Comparison of ENCODE assay signal across 1 cellular context in genomic region chr17:56887105-56887504, GRCh38.
TF ChIP-seq lines count a peak whose summit lies in the region.

No MANE protein-coding gene starts in this region.

TF ChIP-seq in GM12878, 131 proteins besides CTCF, POLR2A, EP300 and RAD21:
- TF ChIP-seq RB1 (IDR thresholded peaks at IDR 0.05; ENCODE audit: borderline replicate concordance) (no peak), RUNX3 (IDR thresholded peaks at IDR 0.05; ENCODE audit: low read length) (peak; percentile 78)
